ENCODE assay signal across 1 cellular context in genomic region chr1:173867753-173868265, GRCh38.
TF ChIP-seq lines count a peak whose summit lies in the region.

TSS of gene GAS5 (minus strand) at chr1:173867989.

TF ChIP-seq in K562, 482 proteins besides CTCF, POLR2A, EP300 and RAD21 (continued from another document and continues in another):
- TF ChIP-seq ERF (CRISPR knock-in tag; IDR thresholded peaks at IDR 0.05) (peak; percentile 93), CXXC5 (CRISPR knock-in tag; IDR thresholded peaks at IDR 0.05) (peak; percentile 93), ZNF124 (CRISPR knock-in tag; IDR thresholded peaks at IDR 0.05) (no peak), ILK (tag; IDR thresholded peaks at IDR 0.05; ENCODE audit: borderline replicate concordance, low read depth) (no peak), FOXP1 (CRISPR knock-in tag; IDR thresholded peaks at IDR 0.05) (peak; percentile 83; the same call in 1 of the 2 replicates), CLOCK (CRISPR knock-in tag; IDR thresholded peaks at IDR 0.05; ENCODE audit: borderline replicate concordance) (no peak), ZNF282 (CRISPR knock-in tag; IDR thresholded peaks at IDR 0.05) (no peak), ZKSCAN3 (CRISPR knock-in tag; IDR thresholded peaks at IDR 0.05) (no peak), EP400 (IDR thresholded peaks at IDR 0.05) (peak; percentile 99), PYGO2 (tag; IDR thresholded peaks at IDR 0.05) (no peak), TRIM24 (IDR thresholded peaks at IDR 0.05) (no peak), ZNF507 (tag; conservative IDR thresholded peaks at IDR 0.05) (no peak), KAT7 (CRISPR knock-in tag; IDR thresholded peaks at IDR 0.05; ENCODE audit: borderline replicate concordance) (no peak), DEAF1 (CRISPR knock-in tag; IDR thresholded peaks at IDR 0.05) (no peak), E2F1 (CRISPR knock-in tag; IDR thresholded peaks at IDR 0.05) (peak; percentile 89; the same call in 1 of the 2 replicates), CHD2 (IDR thresholded peaks at IDR 0.05; ENCODE audit: low read depth, low read length) (peak; percentile 43), ESRRA (IDR thresholded peaks at IDR 0.05; ENCODE audit: borderline replicate concordance, low read depth) (peak; percentile 75; the same call in 1 of the 2 replicates), CHCHD3 (CRISPR knock-in tag; IDR thresholded peaks at IDR 0.05) (0 out of 2 replicates have a peak, but pooled peaks have one; percentile 55), SMARCE1 (IDR thresholded peaks at IDR 0.05) (no peak), CUX1 (CRISPR knock-in tag; IDR thresholded peaks at IDR 0.05) (no peak), TAF1 (IDR thresholded peaks at IDR 0.05; ENCODE audit: control insufficient read depth, extremely low read depth, insufficient read depth, low read length, severe bottlenecking) (peak; percentile 99), SRSF7 (optimal IDR thresholded peaks at IDR 0.05; ENCODE audit: low read depth, low read length) (no peak), ZNF740 (CRISPR knock-in tag; IDR thresholded peaks at IDR 0.05) (no peak; the same call in 1 of the 2 replicates), ZNF740 (tag; IDR thresholded peaks at IDR 0.05) (no peak), RFX1 (IDR thresholded peaks at IDR 0.05) (no peak), XRCC4 (IDR thresholded peaks at IDR 0.05; ENCODE audit: extremely low read depth, insufficient read depth, insufficient read length) (no peak), SUPT5H (IDR thresholded peaks at IDR 0.05) (peak; percentile 100), JUN (IDR thresholded peaks at IDR 0.05; ENCODE audit: borderline replicate concordance, low read depth, low read length) (peak; percentile 97), JUN (CRISPR knock-in tag; IDR thresholded peaks at IDR 0.05; ENCODE audit: borderline replicate concordance) (peak; percentile 9; the same call in 1 of the 2 replicates), ZNF143 (CRISPR knock-in tag; IDR thresholded peaks at IDR 0.05) (peak; percentile 53; the same call in 1 of the 2 replicates), NR4A1 (CRISPR knock-in tag; IDR thresholded peaks at IDR 0.05) (no peak), NR4A1 (tag; IDR thresholded peaks at IDR 0.05) (no peak), KHSRP (IDR thresholded peaks at IDR 0.05) (peak; percentile 99), TCF7 (IDR thresholded peaks at IDR 0.05; ENCODE audit: borderline replicate concordance) (no peak), RNF219 (CRISPR knock-in tag; IDR thresholded peaks at IDR 0.05) (peak; percentile 88; the same call in 1 of the 2 replicates), SREBF2 (CRISPR knock-in tag; IDR thresholded peaks at IDR 0.05) (no peak), CCNT2 (IDR thresholded peaks at IDR 0.05; ENCODE audit: borderline replicate concordance, extremely low read depth, insufficient read length, low read depth, low read length) (no peak), TRIM28 (IDR thresholded peaks at IDR 0.05) (no peak), KLF1 (tag; IDR thresholded peaks at IDR 0.05) (0 out of 2 replicates have a peak, but pooled peaks have one; percentile 46), LARP7 (IDR thresholded peaks at IDR 0.05) (no peak), U2AF1 (optimal IDR thresholded peaks at IDR 0.05; ENCODE audit: low read depth, low read length) (no peak), ETV1 (tag; conservative IDR thresholded peaks at IDR 0.05; ENCODE audit: low read depth) (no peak; the same call in 1 of the 2 replicates), GATAD2B (IDR thresholded peaks at IDR 0.05; ENCODE audit: borderline replicate concordance) (no peak; the same call in 1 of the 2 replicates), SNIP1 (IDR thresholded peaks at IDR 0.05; ENCODE audit: low read depth) (peak; percentile 11; the same call in 1 of the 2 replicates), THAP7 (CRISPR knock-in tag; IDR thresholded peaks at IDR 0.05) (peak; percentile 81), SIRT6 (IDR thresholded peaks at IDR 0.05; ENCODE audit: low read depth, low read length) (no peak), CAMTA2 (CRISPR knock-in tag; conservative IDR thresholded peaks at IDR 0.05) (peak; percentile 78), CREB1 (IDR thresholded peaks at IDR 0.05) (peak; percentile 94), CREB1 (CRISPR knock-in tag; IDR thresholded peaks at IDR 0.05) (peak; percentile 95), ZSCAN32 (CRISPR knock-in tag; IDR thresholded peaks at IDR 0.05) (no peak; the same call in 1 of the 2 replicates), ZNF561 (CRISPR knock-in tag; conservative IDR thresholded peaks at IDR 0.05) (no peak), MYBL2 (IDR thresholded peaks at IDR 0.05; ENCODE audit: low read depth) (no peak), MYBL2 (CRISPR knock-in tag; IDR thresholded peaks at IDR 0.05; ENCODE audit: borderline replicate concordance) (no peak), ZNF217 (CRISPR knock-in tag; IDR thresholded peaks at IDR 0.05) (no peak), TFAM (CRISPR knock-in tag; conservative IDR thresholded peaks at IDR 0.05) (no peak)
- TF ChIP-seq, protein P1, sequence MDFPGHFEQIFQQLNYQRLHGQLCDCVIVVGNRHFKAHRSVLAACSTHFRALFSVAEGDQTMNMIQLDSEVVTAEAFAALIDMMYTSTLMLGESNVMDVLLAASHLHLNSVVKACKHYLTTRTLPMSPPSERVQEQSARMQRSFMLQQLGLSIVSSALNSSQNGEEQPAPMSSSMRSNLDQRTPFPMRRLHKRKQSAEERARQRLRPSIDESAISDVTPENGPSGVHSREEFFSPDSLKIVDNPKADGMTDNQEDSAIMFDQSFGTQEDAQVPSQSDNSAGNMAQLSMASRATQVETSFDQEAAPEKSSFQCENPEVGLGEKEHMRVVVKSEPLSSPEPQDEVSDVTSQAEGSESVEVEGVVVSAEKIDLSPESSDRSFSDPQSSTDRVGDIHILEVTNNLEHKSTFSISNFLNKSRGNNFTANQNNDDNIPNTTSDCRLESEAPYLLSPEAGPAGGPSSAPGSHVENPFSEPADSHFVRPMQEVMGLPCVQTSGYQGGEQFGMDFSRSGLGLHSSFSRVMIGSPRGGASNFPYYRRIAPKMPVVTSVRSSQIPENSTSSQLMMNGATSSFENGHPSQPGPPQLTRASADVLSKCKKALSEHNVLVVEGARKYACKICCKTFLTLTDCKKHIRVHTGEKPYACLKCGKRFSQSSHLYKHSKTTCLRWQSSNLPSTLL (IDR thresholded peaks at IDR 0.05) = no peak
- TF ChIP-seq, protein P2, sequence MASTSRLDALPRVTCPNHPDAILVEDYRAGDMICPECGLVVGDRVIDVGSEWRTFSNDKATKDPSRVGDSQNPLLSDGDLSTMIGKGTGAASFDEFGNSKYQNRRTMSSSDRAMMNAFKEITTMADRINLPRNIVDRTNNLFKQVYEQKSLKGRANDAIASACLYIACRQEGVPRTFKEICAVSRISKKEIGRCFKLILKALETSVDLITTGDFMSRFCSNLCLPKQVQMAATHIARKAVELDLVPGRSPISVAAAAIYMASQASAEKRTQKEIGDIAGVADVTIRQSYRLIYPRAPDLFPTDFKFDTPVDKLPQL (IDR thresholded peaks at IDR 0.05; ENCODE audit: extremely low read depth, insufficient read length) = peak; percentile 97
